ENCODE assay signal across 13 cellular contexts in the genomic region with DNA sequence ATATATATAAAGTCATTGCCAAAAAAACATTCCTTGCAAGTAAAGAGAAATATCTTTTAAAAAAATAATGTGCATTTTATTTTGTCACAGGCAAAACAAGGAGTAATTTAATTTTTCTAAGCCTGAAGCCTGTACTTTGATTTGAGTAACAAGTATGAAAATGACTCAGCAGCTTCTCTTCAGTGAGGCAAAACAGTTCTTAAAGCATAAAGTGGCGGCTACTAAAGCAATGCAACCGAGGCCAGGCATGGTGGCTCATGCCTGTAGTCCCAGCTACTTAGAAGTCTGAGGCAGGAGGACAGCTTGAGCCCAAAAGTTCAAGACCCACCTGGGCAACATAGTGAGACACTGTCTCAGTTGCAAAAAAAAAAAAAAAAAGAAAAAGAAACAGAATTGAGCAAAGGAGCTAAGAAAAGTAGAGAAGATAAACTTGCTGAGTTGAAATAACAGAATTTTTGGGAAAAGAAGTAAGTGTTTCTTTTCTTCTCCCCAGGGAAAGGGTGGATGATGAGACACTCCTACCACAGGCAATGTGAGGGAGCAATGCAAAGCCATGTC.
DNase-seq lines count a peak whose midpoint lies in the region; ATAC-seq and TF ChIP-seq lines count a peak whose summit lies in the region.
"Had no signal": no experiment of that assay in that cellular context is flagged by ENCODE, and none has a peak within 500 bp of the region (broad histone marks: within the 10 kb centered on the region; RNA-seq: fewer than 3 reads in every experiment).

No MANE protein-coding gene starts in this region.

- TF ChIP-seq CTCF in AG10803 (conservative IDR thresholded peaks at IDR 0.05; ENCODE audit: low read length) = no peak
- TF ChIP-seq CTCF in cardiac fibroblast (IDR thresholded peaks at IDR 0.05; ENCODE audit: low read depth, low read length) = no peak

- ATAC-seq in GM18520 (IDR thresholded peaks at IDR 0.05; ENCODE audit: unreplicated experiment) (peak; percentile 58), HG03095 (IDR thresholded peaks at IDR 0.05; ENCODE audit: unreplicated experiment) (peak; percentile 75), GM19467 (IDR thresholded peaks at IDR 0.05; ENCODE audit: unreplicated experiment) (no peak)
- ATAC-seq: effector memory CD8-positive, alpha-beta T cell; left colon had no signal

- DNase-seq in AG10803 (ENCODE audit: low read depth) (peak; percentile 56), cardiac fibroblast (ENCODE audit: low read depth in 2 of 2) (peak; percentile 52 to 75), inferior parietal cortex (ENCODE audit: extremely low spot score) (no peak), DMS 273 (lab: John Stamatoyannopoulos, UW; ENCODE audit: unreplicated experiment) (no peak), head of caudate nucleus (no peak)
- DNase-seq: DMS53; effector memory CD8-positive, alpha-beta T cell; H9; left colon had no signal

- intact Hi-C loops in head of caudate nucleus (cut with DNase I) = no loop called here

- no peak overlapping the region for H3K4me3 ChIP-seq in AG10803 (ENCODE audit: low read length)
- H3K4me3 ChIP-seq in cardiac fibroblast (replicated peaks in 1 of 2; ENCODE audit: low read depth in 2 of 2, low read length in 2 of 2) = no peak overlapping the region
- H3K4me3 ChIP-seq: skin epidermis had no signal

Comparison
In these comparisons a context has a peak if more than half of its experiments do, and no peak if none do; other contexts are left out.
1. DNase-seq: peak in AG10803 (single experiment) and cardiac fibroblast (2 of 2); none in inferior parietal cortex (single experiment), DMS 273 (single experiment) and head of caudate nucleus (0 of 42).